ENCODE assay signal across 8 cellular contexts in the genomic region with DNA sequence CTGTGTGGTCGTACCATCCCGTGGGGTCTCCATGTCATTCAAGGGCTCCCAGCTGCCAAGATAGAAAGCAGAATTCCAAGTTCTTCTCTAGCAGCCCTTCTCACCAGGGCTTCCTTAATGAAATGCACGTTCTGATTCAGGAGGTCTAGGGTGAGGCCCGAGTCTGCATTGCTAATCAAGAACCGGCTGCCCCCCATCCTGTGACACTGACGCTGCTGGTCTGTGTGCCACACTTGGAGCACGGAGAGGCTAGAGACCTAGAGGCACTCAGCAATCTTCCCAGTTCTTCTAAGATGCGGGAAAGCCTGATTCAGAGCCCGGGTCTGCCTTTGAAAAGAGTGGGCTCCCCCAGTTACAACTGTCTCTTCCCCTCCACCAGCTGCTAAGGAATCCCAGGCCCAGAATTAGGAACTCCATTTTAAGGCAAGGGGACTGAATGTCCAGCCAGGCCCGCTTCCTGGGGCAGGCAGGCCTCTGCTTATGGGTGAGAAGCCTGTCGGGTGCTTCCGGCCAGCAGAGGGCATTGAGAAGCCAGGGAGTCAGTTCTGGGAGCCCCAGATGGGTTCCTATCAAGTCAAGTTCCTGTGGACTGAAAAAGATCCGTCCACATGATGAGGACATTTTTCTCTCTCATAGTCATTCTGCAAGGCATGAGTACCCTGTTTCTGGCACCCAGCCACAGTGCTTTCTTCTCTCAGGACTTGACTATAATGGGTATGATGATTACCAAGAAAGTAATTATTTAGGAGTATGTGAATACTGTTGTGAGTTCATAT.
DNase-seq lines count a peak whose midpoint lies in the region; ATAC-seq, FAIRE-seq and TF ChIP-seq lines count a peak whose summit lies in the region.

No MANE protein-coding gene starts in this region.

- H3K4me3 ChIP-seq in LNCaP clone FGC (ENCODE audit: low read depth, low read length) (no peak overlapping the region), astrocyte of the spinal cord (ENCODE audit: low read depth, low read length) (no peak overlapping the region), hepatocyte (no peak overlapping the region), small intestine (ENCODE audit: low read depth in 1 of 2, low read length in 2 of 2) (no peak overlapping the region)

- H3K27me3 ChIP-seq in hepatocyte (no peaks in the 10 kb centered on the region), small intestine (ENCODE audit: control insufficient read depth in 2 of 2, insufficient read depth in 2 of 2, low read length in 2 of 2) (no peaks in the 10 kb centered on the region)

- no peak for FAIRE-seq in small intestine (lab: Jason Lieb, UNC)

- WGBS in hepatocyte (ENCODE audit: low lambda C conversion rate, missing lambda C conversion rate), result 66% methylated on average over 13 of the region's 13 CpGs
- WGBS in small intestine, 3 donors, result 60 to 68% (median 62%) methylated on average over 13 of the region's 13 CpGs

- H2AFZ ChIP-seq in hepatocyte, result no peak overlapping the region

- no peaks in the 10 kb centered on the region for H3K36me3 ChIP-seq in hepatocyte (replicated peaks; ENCODE audit: insufficient read depth, low read depth)
- H3K36me3 ChIP-seq in small intestine (ENCODE audit: control insufficient read depth in 2 of 2, insufficient read depth in 2 of 2, low read length in 2 of 2), result no peaks in the 10 kb centered on the region

- H3K4me1 ChIP-seq in hepatocyte (ENCODE audit: insufficient read depth) (no peaks in the 10 kb centered on the region), small intestine (ENCODE audit: control insufficient read depth in 2 of 2, insufficient read depth in 1 of 2, low read depth in 1 of 2, low read length in 1 of 2) (peaks cover 0 to 2% of the 10 kb centered on the region in 2 donors)

- DNase-seq in DMS 273 treated with DMSO at 0.1 percent for 48 hours (lab: John Stamatoyannopoulos, UW) (peak; percentile 50), LNCaP clone FGC (ENCODE audit: low read depth) (peak; percentile 47), astrocyte of the spinal cord (ENCODE audit: low read depth, low spot score) (peak; percentile 81), hepatocyte (ENCODE audit: low spot score) (peak; percentile 83), small intestine (peak; percentile 74), NCI-H2081 treated with DMSO at 0.1 percent for 48 hours (lab: John Stamatoyannopoulos, UW) (no peak), NAMALWA (ENCODE audit: low spot score) (no peak)

- no peaks in the 10 kb centered on the region for H3K9me2 ChIP-seq in hepatocyte (replicated peaks; ENCODE audit: insufficient read depth)

- no peak for ATAC-seq in HG03354 (IDR thresholded peaks at IDR 0.05; ENCODE audit: poor library complexity, severe bottlenecking, unreplicated experiment)

- H4K20me1 ChIP-seq in hepatocyte (ENCODE audit: insufficient read depth, poor library complexity, severe bottlenecking), result no peaks in the 10 kb centered on the region

- H3K9me3 ChIP-seq in hepatocyte (ENCODE audit: low read depth), result no peaks in the 10 kb centered on the region
- no peaks in the 10 kb centered on the region for H3K9me3 ChIP-seq in small intestine (ENCODE audit: control insufficient read depth, low read depth)

- TF ChIP-seq CTCF in LNCaP clone FGC (IDR thresholded peaks at IDR 0.05; ENCODE audit: control insufficient read depth, extremely low read depth, insufficient read depth) (peak; percentile 74), astrocyte of the spinal cord (IDR thresholded peaks at IDR 0.05; ENCODE audit: low read depth, low read length) (peak; percentile 77), hepatocyte (IDR thresholded peaks at IDR 0.05; ENCODE audit: poor library complexity) (peak; percentile 63)

- H3K27ac ChIP-seq in hepatocyte, result no peak overlapping the region
- no peak overlapping the region for H3K27ac ChIP-seq in small intestine (ENCODE audit: low read depth in 1 of 2, low read length in 1 of 2)

- no peak overlapping the region for H3K4me2 ChIP-seq in hepatocyte

- in situ Hi-C loops in astrocyte of the spinal cord (cut with HindIII; ENCODE audit: low sequenced_read_pairs), result no loop called here

- no peaks in the 10 kb centered on the region for H3K79me2 ChIP-seq in hepatocyte

Comparison
In these comparisons a context has a peak if more than half of its experiments do, and no peak if none do; other contexts are left out.
1. DNase-seq: peak in DMS 273 treated with DMSO at 0.1 percent for 48 hours (single experiment), LNCaP clone FGC (single experiment), astrocyte of the spinal cord (single experiment), hepatocyte (single experiment) and small intestine (single experiment); none in NCI-H2081 treated with DMSO at 0.1 percent for 48 hours (single experiment) and NAMALWA (single experiment).
2. Peak in every context shown above with its lines, with median percentiles within 50 percentile points of each other: CTCF ChIP-seq.